In genomic region chr11:64522036-64522435, GRCh38 we compare ENCODE assay signal across 22 cellular contexts. TPM values are rescaled to one million over a fixed set of nuclear protein-coding genes. Genes with fewer than 3 reads are reported as not detected.
DNase-seq lines count a peak whose midpoint lies in the region; ATAC-seq, FAIRE-seq and TF ChIP-seq lines count a peak whose summit lies in the region.
"Had no signal": no experiment of that assay in that cellular context is flagged by ENCODE, and none has a peak within 500 bp of the region (broad histone marks: within the 10 kb centered on the region; RNA-seq: fewer than 3 reads in every experiment).

No MANE protein-coding gene starts in this region.

- no peak overlapping the region for H3K9ac ChIP-seq in BLaER1 treated with 17β-estradiol and CSF1 and Interleukin-3, amounts not matched to agents 10 nM and 100 nM
- H3K9ac ChIP-seq in H1 (replicated peaks in 1 of 4; ENCODE audit: extremely low read depth in 1 of 4, low read depth in 3 of 4, low read length in 3 of 4): no peak overlapping the region
- H3K9ac ChIP-seq in endodermal cell (ENCODE audit: extremely low read depth, low read length, poor library complexity, severe bottlenecking): no peak overlapping the region

- no peak overlapping the region for H2BK15ac ChIP-seq in H1 (ENCODE audit: low read length)

- H2BK20ac ChIP-seq in H1 (ENCODE audit: low read length): no peak overlapping the region

- H3K4me3 Mint-ChIP-seq in endodermal cell: no peak overlapping the region
- H3K4me3 Mint-ChIP-seq: CD14-positive monocyte; CD4-positive, alpha-beta T cell; CD8-positive, alpha-beta memory T cell; GM23338; HFFc6 had no signal

- H3K27me3 ChIP-seq in BLaER1 treated with 17β-estradiol and CSF1 and Interleukin-3, amounts not matched to agents 10 nM and 100 nM: no peaks in the 10 kb centered on the region
- H3K27me3 ChIP-seq in H1 (replicated peaks in 1 of 4; ENCODE audit: control insufficient read depth in 3 of 4, extremely low read depth in 1 of 4, insufficient read depth in 3 of 4, low read length in 3 of 4) (peaks cover 0 to 25% (median 11%) of the 10 kb centered on the region in 4 experiments; a peak in 5 of 7 replicates), spleen (replicated peaks in 1 of 7) (peaks cover 0 to 95% (median 11%) of the 10 kb centered on the region in 7 donors), endodermal cell (ENCODE audit: control insufficient read depth, insufficient read depth, low read length, poor library complexity, severe bottlenecking) (peaks cover 94% of the 10 kb centered on the region)

- H3K36me3 Mint-ChIP-seq in endodermal cell (ENCODE audit: low read depth): no peaks in the 10 kb centered on the region
- no peaks in the 10 kb centered on the region for H3K36me3 Mint-ChIP-seq in activated naive CD4-positive, alpha-beta T cell treated with anti-CD3 and anti-CD28 coated beads, Interleukin-2, amount 50 U/mL, for 72 hours
- H3K36me3 Mint-ChIP-seq: CD14-positive monocyte; CD8-positive, alpha-beta memory T cell had no signal

- CTCF ChIA-PET in H1 (lab: Charles Lee; ENCODE audit: partially characterized antibody): no interaction called here

- no peaks in the 10 kb centered on the region for H3K4me1 Mint-ChIP-seq in endodermal cell
- H3K4me1 Mint-ChIP-seq: CD8-positive, alpha-beta memory T cell; GM23338 had no signal

- no peak overlapping the region for H3K18ac ChIP-seq in H1 (ENCODE audit: extremely low read depth, low read length)

- no peaks in the 10 kb centered on the region for H3K79me2 ChIP-seq in H1 (ENCODE audit: control insufficient read depth in 1 of 2, insufficient read depth in 2 of 2, low read length in 2 of 2)

- ATAC-seq in activated naive CD4-positive, alpha-beta T cell treated with anti-CD3 and anti-CD28 coated beads, Interleukin-2, amount 50 U/mL, for 72 hours: no peak
- ATAC-seq: GM12878, GM23338 had no signal

- H2AFZ ChIP-seq in H1 (ENCODE audit: low read length): no peak overlapping the region
- H2AFZ ChIP-seq: GM23338 had no signal

- FAIRE-seq in H1 (lab: Jason Lieb, UNC): no peak
- FAIRE-seq: D721Med, GM12878, GM18507, H54 had no signal

- H4K91ac ChIP-seq in H1 (replicated peaks; ENCODE audit: insufficient read length, low read length): no peak overlapping the region

- no peak overlapping the region for H4K8ac ChIP-seq in H1 (ENCODE audit: extremely low read depth, insufficient read depth, low read length)

- no peak for DNase-seq in H1 (ENCODE audit: low read depth in 1 of 2, low spot score in 2 of 2)
- DNase-seq in spleen: peak; percentile 32
- no peak for DNase-seq in endodermal cell
- DNase-seq in activated CD4-positive, alpha-beta T cell treated with anti-CD3 and anti-CD28 coated beads for 4 hours: no peak
- no peak for DNase-seq in activated naive CD4-positive, alpha-beta T cell treated with anti-CD3 and anti-CD28 coated beads, Interleukin-2, amount 50 U/mL, for 72 hours (ENCODE audit: low spot score in 2 of 2)
- DNase-seq: CD4-positive, alpha-beta T cell; CD8-positive, alpha-beta memory T cell; DMS 273 treated with DMSO at 0.1 percent for 48 hours; DMS79; EL; GDM1; HFFc6 had no signal

- no peak overlapping the region for H4K5ac ChIP-seq in H1 (ENCODE audit: insufficient read length, low read depth, low read length)

- peak overlapping the region; percentile 9 to 82 (median 65); a peak in 19 of 22 replicates for H3K4me2 ChIP-seq in BLaER1 treated with 17β-estradiol and CSF1 and Interleukin-3, amounts not matched to agents 10 nM and 100 nM
- no peak overlapping the region for H3K4me2 ChIP-seq in H1 (ENCODE audit: insufficient read depth in 1 of 2, low read depth in 2 of 2, low read length in 2 of 2)
- H3K4me2 ChIP-seq: GM23338 had no signal

- intact Hi-C loops in spleen (cut with DNase I; ENCODE audit: low total_unique reads): no loop called here

- H3K56ac ChIP-seq in H1 (replicated peaks; ENCODE audit: insufficient read length, low read depth, low read length): no peak overlapping the region

- TF ChIP-seq RAD21 in H1 (IDR thresholded peaks at IDR 0.05 in 1 of 2, conservative IDR thresholded peaks at IDR 0.05 in 1 of 2; ENCODE audit: low read depth in 2 of 2, low read length in 2 of 2): no peak

- no peak overlapping the region for H2BK120ac ChIP-seq in H1 (replicated peaks; ENCODE audit: low read depth, low read length)

- H3K4me3 ChIP-seq in BLaER1 treated with 17β-estradiol and CSF1 and Interleukin-3, amounts not matched to agents 10 nM and 100 nM: no peak overlapping the region
- H3K4me3 ChIP-seq in H1 (ENCODE audit: extremely low read depth in 1 of 4, insufficient read depth in 2 of 4, low read depth in 3 of 4, low read length in 4 of 4): no peak overlapping the region
- no peak overlapping the region for H3K4me3 ChIP-seq in spleen
- no peak overlapping the region for H3K4me3 ChIP-seq in endodermal cell (ENCODE audit: low read length)
- H3K4me3 ChIP-seq: GM12878, GM23338, HAP-1 had no signal

- no peak overlapping the region for H3K4ac ChIP-seq in H1 (replicated peaks; ENCODE audit: insufficient read length, low read depth, low read length)

- H3K23me2 ChIP-seq in H1 (ENCODE audit: low read depth, low read length): no peaks in the 10 kb centered on the region

- WGBS in H1 (ENCODE audit: extremely low coverage in 1 of 2, insufficient coverage in 1 of 2, insufficient read length in 1 of 2, insufficient replicate concordance in 2 of 2, low coverage in 1 of 2, low lambda C conversion rate in 2 of 2, missing lambda C conversion rate in 1 of 2), 2 experiments: 89% methylated on average over 9 of the region's 9 CpGs; no CpG with 5 or more reads in 1 of the 2 experiments
- 76 to 90% (median 80%) methylated on average over 7 to 9 of the region's 9 CpGs for WGBS in spleen, 5 donors
- 89 to 90% methylated on average over 8 to 9 of the region's 9 CpGs for WGBS in endodermal cell (ENCODE audit: insufficient coverage in 1 of 2, insufficient read length in 1 of 2), 2 experiments

- TF ChIP-seq CTCF in H1 (IDR thresholded peaks at IDR 0.05; ENCODE audit: control extremely low read depth in 1 of 3, insufficient read depth in 1 of 3, low read depth in 1 of 3, low read length in 3 of 3) (no peak), spleen (IDR thresholded peaks at IDR 0.05 in 8 of 11, conservative IDR thresholded peaks at IDR 0.05 in 3 of 11) (no peak), endodermal cell (conservative IDR thresholded peaks at IDR 0.05) (no peak)

- TF ChIP-seq EP300 in H1 (IDR thresholded peaks at IDR 0.05; ENCODE audit: borderline replicate concordance in 1 of 2, low read depth in 2 of 2, low read length in 2 of 2): no peak

- no peak overlapping the region for H3K27ac ChIP-seq in BLaER1 treated with 17β-estradiol and CSF1 and Interleukin-3, amounts not matched to agents 10 nM and 100 nM
- H3K27ac ChIP-seq in H1 (ENCODE audit: low read depth, low read length) (no peak overlapping the region), spleen (no peak overlapping the region), endodermal cell (ENCODE audit: low read depth, low read length) (no peak overlapping the region)

- TF ChIP-seq POLR2A in H1 (IDR thresholded peaks at IDR 0.05; ENCODE audit: control extremely low read depth in 1 of 2, low read depth in 2 of 2, low read length in 2 of 2): no peak
- no peak for TF ChIP-seq POLR2A in spleen (IDR thresholded peaks at IDR 0.05)

- no peak overlapping the region for H3K14ac ChIP-seq in H1 (ENCODE audit: insufficient read length)

- H3K27ac Mint-ChIP-seq in endodermal cell: no peak overlapping the region
- no peak overlapping the region for H3K27ac Mint-ChIP-seq in activated naive CD4-positive, alpha-beta T cell treated with anti-CD3 and anti-CD28 coated beads, Interleukin-2, amount 50 U/mL, for 72 hours
- H3K27ac Mint-ChIP-seq: CD14-positive monocyte; CD4-positive, alpha-beta T cell; GM23338; HFFc6 had no signal

- no peaks in the 10 kb centered on the region for H4K20me1 ChIP-seq in BLaER1 treated with 17β-estradiol and CSF1 and Interleukin-3, amounts not matched to agents 10 nM and 100 nM
- H4K20me1 ChIP-seq in H1 (replicated peaks in 1 of 2; ENCODE audit: control insufficient read depth in 1 of 2, insufficient read depth in 2 of 2, low read length in 2 of 2): no peaks in the 10 kb centered on the region

- peaks cover 0 to 4% (median 0%) of the 10 kb centered on the region in 11 experiments; a peak in 2 of 22 replicates for H3K36me3 ChIP-seq in BLaER1 treated with 17β-estradiol and CSF1 and Interleukin-3, amounts not matched to agents 10 nM and 100 nM
- no peaks in the 10 kb centered on the region for H3K36me3 ChIP-seq in H1 (ENCODE audit: control insufficient read depth in 2 of 4, insufficient read depth in 4 of 4, low read length in 3 of 4)
- no peaks in the 10 kb centered on the region for H3K36me3 ChIP-seq in spleen
- H3K36me3 ChIP-seq in endodermal cell (ENCODE audit: control insufficient read depth, insufficient read depth, low read length): no peaks in the 10 kb centered on the region
- H3K36me3 ChIP-seq: HAP-1 had no signal

- no peaks in the 10 kb centered on the region for H3K79me1 ChIP-seq in H1 (ENCODE audit: low read depth, low read length)

- H2BK5ac ChIP-seq in H1 (ENCODE audit: low read depth, low read length): no peak overlapping the region

- peaks cover 9% of the 10 kb centered on the region for H3K9me3 Mint-ChIP-seq in endodermal cell
- H3K9me3 Mint-ChIP-seq in activated naive CD4-positive, alpha-beta T cell treated with anti-CD3 and anti-CD28 coated beads, Interleukin-2, amount 50 U/mL, for 72 hours: no peaks in the 10 kb centered on the region
- H3K9me3 Mint-ChIP-seq: CD4-positive, alpha-beta T cell had no signal

- H3K23ac ChIP-seq in H1 (ENCODE audit: insufficient read length): no peak overlapping the region

- peaks cover 18 to 58% (median 40%) of the 10 kb centered on the region in 10 experiments for H3K4me1 ChIP-seq in BLaER1 treated with 17β-estradiol and CSF1 and Interleukin-3, amounts not matched to agents 10 nM and 100 nM
- H3K4me1 ChIP-seq in H1 (replicated peaks in 1 of 4; ENCODE audit: control insufficient read depth in 3 of 4, insufficient read depth in 4 of 4, low read length in 3 of 4): no peaks in the 10 kb centered on the region
- no peaks in the 10 kb centered on the region for H3K4me1 ChIP-seq in spleen
- peaks cover 8% of the 10 kb centered on the region for H3K4me1 ChIP-seq in endodermal cell (ENCODE audit: control insufficient read depth, insufficient read depth, low read length)
- H3K4me1 ChIP-seq: HAP-1 had no signal

- H3K27me3 Mint-ChIP-seq in endodermal cell (ENCODE audit: insufficient read depth): peaks cover 84% of the 10 kb centered on the region

- POLR2A ChIA-PET in H1 (lab: Charles Lee; ENCODE audit: partially characterized antibody): no interaction called here

- no peak overlapping the region for H2BK12ac ChIP-seq in H1 (ENCODE audit: low read depth, low read length)

- peaks cover 12 to 31% (median 20%) of the 10 kb centered on the region in 11 experiments for H3K9me3 ChIP-seq in BLaER1 treated with 17β-estradiol and CSF1 and Interleukin-3, amounts not matched to agents 10 nM and 100 nM (replicated peaks in 1 of 11)
- peaks cover 0 to 4% of the 10 kb centered on the region in 2 experiments; a peak in 1 of 4 replicates for H3K9me3 ChIP-seq in H1 (ENCODE audit: insufficient read depth in 2 of 2, low read depth in 1 of 2, low read length in 1 of 2)
- H3K9me3 ChIP-seq in spleen: peaks cover 0 to 9% (median 5%) of the 10 kb centered on the region in 8 donors
- H3K9me3 ChIP-seq in endodermal cell (ENCODE audit: control insufficient read depth, low read length): peaks cover 6% of the 10 kb centered on the region
- H3K9me3 ChIP-seq: HAP-1 had no signal

- H2AK5ac ChIP-seq in H1 (ENCODE audit: low read depth, low read length): peak overlapping the region; percentile 13; the same call in 1 of the 2 replicates

RNA-seq across cellular contexts. Expression of gene SLC22A11, which starts 33.7 kb away (rescaled TPM):
- not detected in 2 replicates for total RNA-seq in H1 (2021; fragmentation: NEBNext Ultra II Directional; extraction: Animal tissue kit (Norgen Biotek cat#: 25700))
- 0.05 TPM in 1 of 2 replicates, not detected in the other for polyA plus RNA-seq in H1 (2011; rRNA removed)
- not detected for polyA plus RNA-seq in H1 (2011; cell fraction: cytosol; rRNA removed)
- not detected for polyA plus RNA-seq in H1 (2011; cell fraction: nucleus; rRNA removed)
- not detected in 4 replicates for polyA plus RNA-seq in H1 (2012, experiment 1 of 2)
- not detected for polyA plus RNA-seq in H1 (2012, experiment 2 of 2)
- 0.04 TPM for polyA plus RNA-seq in H1 (2013, experiment 1 of 2)
- not detected for polyA plus RNA-seq in H1 (2013, experiment 2 of 2)
- polyA minus RNA-seq in H1 (2011; rRNA and poly(A)+ RNA removed): not detected in 2 replicates
- not detected for polyA minus RNA-seq in H1 (2011; cell fraction: cytosol; rRNA and poly(A)+ RNA removed)
- polyA minus RNA-seq in H1 (2011; cell fraction: nucleus; rRNA and poly(A)+ RNA removed): not detected
- 1 to 10 TPM in 1 of 7 donors, under 1 TPM in 4, not detected in 2; 0.27 to 1.5 (median 0.72) TPM for total RNA-seq in spleen
- polyA plus RNA-seq in spleen: under 1 TPM; 0.04 to 0.17 (median 0.16) TPM
- not detected for total RNA-seq in endodermal cell
- polyA plus RNA-seq in endodermal cell (2013, experiment 1 of 2): not detected
- polyA plus RNA-seq in endodermal cell (2013, experiment 2 of 2): not detected
- total RNA-seq in activated naive CD4-positive, alpha-beta T cell treated with anti-CD3 and anti-CD28 coated beads, Interleukin-2, amount 50 U/mL, for 72 hours: not detected
- total RNA-seq: A673; CD4-positive, alpha-beta T cell; CD8-positive, alpha-beta memory T cell; GM12878; GM23338; HFFc6 had no signal
- polyA plus RNA-seq: BJ; CD14-positive monocyte; CD8-positive, alpha-beta memory T cell; GM23338 had no signal

Comparison
In these comparisons a context has a peak if more than half of its experiments do, and no peak if none do; other contexts are left out.
1. H3K4me2 ChIP-seq: peak in BLaER1 treated with 17β-estradiol and CSF1 and Interleukin-3, amounts not matched to agents 10 nM and 100 nM (11 of 11); none in H1 (0 of 2).